ENCODE assay signal across 1 cellular context in the genomic region with DNA sequence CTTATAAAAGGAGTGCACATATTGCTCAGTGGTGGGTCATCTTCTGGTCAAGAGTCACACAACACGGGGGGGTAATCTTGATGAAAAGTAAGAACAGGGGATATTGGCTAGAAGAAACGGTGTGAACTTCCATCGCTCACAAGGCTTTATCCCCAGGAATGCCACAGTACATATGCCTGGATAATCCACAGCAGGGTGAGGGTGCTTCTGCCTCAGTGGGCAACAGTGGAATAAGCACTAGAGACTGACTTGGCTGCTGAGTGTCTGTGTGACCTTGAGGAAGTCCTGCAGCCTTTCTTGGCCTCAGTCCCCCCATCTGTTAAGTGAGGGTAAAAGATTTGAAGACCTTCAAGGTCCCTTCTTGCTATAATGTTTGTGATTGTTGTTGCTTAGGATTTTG.
TF ChIP-seq lines count a peak whose summit lies in the region.

No MANE protein-coding gene starts in this region.

TF ChIP-seq in IMR-90, 13 proteins besides CTCF, POLR2A, EP300 and RAD21 (continued from another document):
- no peak for TF ChIP-seq RFX5 (IDR thresholded peaks at IDR 0.05; ENCODE audit: low read depth, low read length)
- TF ChIP-seq, protein P1, sequence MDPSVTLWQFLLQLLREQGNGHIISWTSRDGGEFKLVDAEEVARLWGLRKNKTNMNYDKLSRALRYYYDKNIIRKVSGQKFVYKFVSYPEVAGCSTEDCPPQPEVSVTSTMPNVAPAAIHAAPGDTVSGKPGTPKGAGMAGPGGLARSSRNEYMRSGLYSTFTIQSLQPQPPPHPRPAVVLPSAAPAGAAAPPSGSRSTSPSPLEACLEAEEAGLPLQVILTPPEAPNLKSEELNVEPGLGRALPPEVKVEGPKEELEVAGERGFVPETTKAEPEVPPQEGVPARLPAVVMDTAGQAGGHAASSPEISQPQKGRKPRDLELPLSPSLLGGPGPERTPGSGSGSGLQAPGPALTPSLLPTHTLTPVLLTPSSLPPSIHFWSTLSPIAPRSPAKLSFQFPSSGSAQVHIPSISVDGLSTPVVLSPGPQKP (IDR thresholded peaks at IDR 0.05; ENCODE audit: borderline replicate concordance, low read depth, low read length): no peak
